ENCODE assay signal across 1 cellular context in genomic region chr2:152419944-152420813, GRCh38.
TF ChIP-seq lines count a peak whose summit lies in the region.

No MANE protein-coding gene starts in this region.

TF ChIP-seq in K562, 482 proteins besides CTCF, POLR2A, EP300 and RAD21 (continued from another document):
- no peak for TF ChIP-seq RNF219 (CRISPR knock-in tag; IDR thresholded peaks at IDR 0.05)
TF ChIP-seq in K562: peak in this region for 2.
